In genomic region chr9:75139201-75139600, GRCh38 we compare ENCODE assay signal across 25 cellular contexts. TPM values are rescaled to one million over a fixed set of nuclear protein-coding genes. Genes with fewer than 3 reads are reported as not detected.
DNase-seq lines count a peak whose midpoint lies in the region; ATAC-seq and TF ChIP-seq lines count a peak whose summit lies in the region.
"Had no signal": no experiment of that assay in that cellular context is flagged by ENCODE, and none has a peak within 500 bp of the region (broad histone marks: within the 10 kb centered on the region; RNA-seq: fewer than 3 reads in every experiment).

No MANE protein-coding gene starts in this region.

- H3K27me3 Mint-ChIP-seq in activated CD8-positive, alpha-beta memory T cell treated with anti-CD3 and anti-CD28 coated beads, Interleukin-2, amount 10 ng/mL, durations not matched to agents 7 days and 5 days = no peaks in the 10 kb centered on the region
- no peaks in the 10 kb centered on the region for H3K27me3 Mint-ChIP-seq in activated CD4-positive, alpha-beta memory T cell treated with anti-CD3 and anti-CD28 coated beads, Interleukin-2, amount 10 ng/mL, durations not matched to agents 7 days and 5 days
- no peaks in the 10 kb centered on the region for H3K27me3 Mint-ChIP-seq in naive thymus-derived CD8-positive, alpha-beta T cell
- H3K27me3 Mint-ChIP-seq in progenitor cell of endocrine pancreas = no peaks in the 10 kb centered on the region
- H3K27me3 Mint-ChIP-seq: type B pancreatic cell had no signal

- H3K36me3 Mint-ChIP-seq in activated CD8-positive, alpha-beta memory T cell treated with anti-CD3 and anti-CD28 coated beads, Interleukin-2, amount 10 ng/mL, durations not matched to agents 7 days and 5 days = peaks cover 88% of the 10 kb centered on the region
- peaks cover 95% of the 10 kb centered on the region for H3K36me3 Mint-ChIP-seq in activated CD4-positive, alpha-beta memory T cell treated with anti-CD3 and anti-CD28 coated beads, Interleukin-2, amount 10 ng/mL, durations not matched to agents 7 days and 5 days (ENCODE audit: low read depth)
- peaks cover 39 to 71% (median 48%) of the 10 kb centered on the region in 3 donors for H3K36me3 Mint-ChIP-seq in naive thymus-derived CD8-positive, alpha-beta T cell
- peaks cover 14% of the 10 kb centered on the region for H3K36me3 Mint-ChIP-seq in progenitor cell of endocrine pancreas (ENCODE audit: insufficient read depth)

- H4K20me1 ChIP-seq in DND-41 (ENCODE audit: insufficient read depth, low read length) = no peaks in the 10 kb centered on the region

- no peaks in the 10 kb centered on the region for H3K9me3 Mint-ChIP-seq in activated CD8-positive, alpha-beta memory T cell treated with anti-CD3 and anti-CD28 coated beads, Interleukin-2, amount 10 ng/mL, durations not matched to agents 7 days and 5 days (ENCODE audit: low read depth)
- H3K9me3 Mint-ChIP-seq in activated CD4-positive, alpha-beta memory T cell treated with anti-CD3 and anti-CD28 coated beads, Interleukin-2, amount 10 ng/mL, durations not matched to agents 7 days and 5 days = peaks cover 9% of the 10 kb centered on the region
- peaks cover 0 to 9% (median 3%) of the 10 kb centered on the region in 9 donors for H3K9me3 Mint-ChIP-seq in naive thymus-derived CD8-positive, alpha-beta T cell
- H3K9me3 Mint-ChIP-seq in progenitor cell of endocrine pancreas (ENCODE audit: low read depth) = peaks cover 4% of the 10 kb centered on the region
- H3K9me3 Mint-ChIP-seq: type B pancreatic cell had no signal

- H3K27ac ChIP-seq in DND-41 (ENCODE audit: low read length) (peak overlapping the region; percentile 77), ascending aorta (no peak overlapping the region)
- H3K27ac ChIP-seq: breast epithelium, gastrocnemius medialis, GM23248, lower lobe of right lung had no signal

- DNase-seq in activated CD8-positive, alpha-beta memory T cell treated with anti-CD3 and anti-CD28 coated beads, Interleukin-2, amount 10 ng/mL, durations not matched to agents 7 days and 5 days = no peak
- DNase-seq in activated CD8-positive, alpha-beta memory T cell treated with anti-CD3 and anti-CD28 coated beads for 24 hours = no peak
- DNase-seq in DND-41 = no peak
- DNase-seq in activated CD4-positive, alpha-beta memory T cell treated with anti-CD3 and anti-CD28 coated beads, Interleukin-2, amount 10 ng/mL, durations not matched to agents 7 days and 5 days = no peak
- DNase-seq in naive thymus-derived CD8-positive, alpha-beta T cell = no peak
- no peak for DNase-seq in AG08396 (ENCODE audit: low spot score)
- DNase-seq in progenitor cell of endocrine pancreas (ENCODE audit: low spot score, unreplicated experiment) = no peak
- DNase-seq in ascending aorta (ENCODE audit: low spot score in 2 of 2) = no peak
- DNase-seq: activated effector memory CD4-positive, alpha-beta T cell treated with Interleukin-2 at 50 U/mL for 16 hours; amygdala; gastrocnemius medialis; GM23248; IMR-90; lower lobe of right lung; midbrain; NCI-H1048; NCI-H1694; NCI-H446 treated with DMSO at 0.1 percent for 48 hours; NCI-H774; SIG-M5; stimulated activated CD4-positive, alpha-beta T cell treated with anti-CD3 and anti-CD28 coated beads, Interleukin-4, amount 100 ng/mL, for 4 hours; SW 1271 had no signal

- TF ChIP-seq CTCF in DND-41 (IDR thresholded peaks at IDR 0.05; ENCODE audit: borderline replicate concordance, extremely low read depth, low read length, poor library complexity, severe bottlenecking) = no peak
- no peak for TF ChIP-seq CTCF in progenitor cell of endocrine pancreas (IDR thresholded peaks at IDR 0.05; ENCODE audit: unreplicated experiment)
- TF ChIP-seq CTCF in ascending aorta (IDR thresholded peaks at IDR 0.05) = no peak

- peaks cover 41% of the 10 kb centered on the region for H3K4me1 ChIP-seq in DND-41 (ENCODE audit: insufficient read depth, low read length)
- no peaks in the 10 kb centered on the region for H3K4me1 ChIP-seq in ascending aorta
- H3K4me1 ChIP-seq: breast epithelium, gastrocnemius medialis had no signal

- ATAC-seq in activated CD8-positive, alpha-beta memory T cell treated with anti-CD3 and anti-CD28 coated beads, Interleukin-2, amount 10 ng/mL, durations not matched to agents 7 days and 5 days = no peak
- no peak for ATAC-seq in DND-41 (ENCODE audit: insufficient read depth, low read depth)
- no peak for ATAC-seq in naive thymus-derived CD8-positive, alpha-beta T cell
- ATAC-seq: gastrocnemius medialis, lower lobe of right lung had no signal

- CTCF ChIA-PET in activated CD8-positive, alpha-beta memory T cell treated with anti-CD3 and anti-CD28 coated beads, Interleukin-2, amount 10 ng/mL, durations not matched to agents 7 days and 5 days (lab: Charles Lee) = interaction anchor here (1.1 to 2.0 kb wide), 4 partner anchors 9 to 51 kb away, joined by 3 to 7 read pairs (median 4); partner anchors contain the start of genes NMRK1 and OSTF1
- CTCF ChIA-PET in activated CD4-positive, alpha-beta memory T cell treated with anti-CD3 and anti-CD28 coated beads, Interleukin-2, amount 10 ng/mL, durations not matched to agents 7 days and 5 days (lab: Charles Lee) = interaction anchor here (1.6 to 1.8 kb wide), 2 partner anchors 9 to 52 kb away, joined by 3 to 9 read pairs; no protein-coding TSS in a partner anchor

- H2AFZ ChIP-seq in DND-41 (ENCODE audit: low read depth, low read length) = no peak overlapping the region
- H2AFZ ChIP-seq: GM23248 had no signal

- H3K36me3 ChIP-seq in DND-41 (ENCODE audit: insufficient read depth, low read length) (peaks cover 74% of the 10 kb centered on the region), ascending aorta (peaks cover 27 to 64% of the 10 kb centered on the region in 2 donors)

- no peaks in the 10 kb centered on the region; the same call in 1 of the 2 replicates for H3K79me2 ChIP-seq in DND-41 (ENCODE audit: insufficient read depth, low read length)

- peak overlapping the region; percentile 78 for H3K27ac Mint-ChIP-seq in activated CD8-positive, alpha-beta memory T cell treated with anti-CD3 and anti-CD28 coated beads, Interleukin-2, amount 10 ng/mL, durations not matched to agents 7 days and 5 days
- peak overlapping the region; percentile 79 for H3K27ac Mint-ChIP-seq in activated CD4-positive, alpha-beta memory T cell treated with anti-CD3 and anti-CD28 coated beads, Interleukin-2, amount 10 ng/mL, durations not matched to agents 7 days and 5 days
- peak overlapping the region; percentile 22 to 92 (median 86) for H3K27ac Mint-ChIP-seq in naive thymus-derived CD8-positive, alpha-beta T cell
- no peak overlapping the region for H3K27ac Mint-ChIP-seq in progenitor cell of endocrine pancreas
- H3K27ac Mint-ChIP-seq: nephron, type B pancreatic cell had no signal

- H3K4me1 Mint-ChIP-seq in activated CD8-positive, alpha-beta memory T cell treated with anti-CD3 and anti-CD28 coated beads, Interleukin-2, amount 10 ng/mL, durations not matched to agents 7 days and 5 days = peaks cover 75% of the 10 kb centered on the region
- H3K4me1 Mint-ChIP-seq in activated CD4-positive, alpha-beta memory T cell treated with anti-CD3 and anti-CD28 coated beads, Interleukin-2, amount 10 ng/mL, durations not matched to agents 7 days and 5 days = peaks cover 73% of the 10 kb centered on the region
- peaks cover 33 to 66% (median 64%) of the 10 kb centered on the region in 4 donors for H3K4me1 Mint-ChIP-seq in naive thymus-derived CD8-positive, alpha-beta T cell
- H3K4me1 Mint-ChIP-seq in progenitor cell of endocrine pancreas (ENCODE audit: low read depth) = peaks cover 5% of the 10 kb centered on the region
- H3K4me1 Mint-ChIP-seq: nephron had no signal

- no peaks in the 10 kb centered on the region for H3K27me3 ChIP-seq in DND-41 (ENCODE audit: insufficient read depth, low read length, poor library complexity)
- no peaks in the 10 kb centered on the region for H3K27me3 ChIP-seq in ascending aorta
- H3K27me3 ChIP-seq: breast epithelium, gastrocnemius medialis had no signal

- H3K4me3 ChIP-seq in DND-41 (ENCODE audit: low read depth in 1 of 2, low read length in 2 of 2) (no peak overlapping the region), ascending aorta (no peak overlapping the region)
- H3K4me3 ChIP-seq: breast epithelium, gastrocnemius medialis, GM23248, lower lobe of right lung had no signal

- H3K4me2 ChIP-seq in DND-41 (ENCODE audit: insufficient read depth, low read length) = no peak overlapping the region

- H3K4me3 Mint-ChIP-seq in activated CD8-positive, alpha-beta memory T cell treated with anti-CD3 and anti-CD28 coated beads, Interleukin-2, amount 10 ng/mL, durations not matched to agents 7 days and 5 days = no peak overlapping the region
- H3K4me3 Mint-ChIP-seq in activated CD4-positive, alpha-beta memory T cell treated with anti-CD3 and anti-CD28 coated beads, Interleukin-2, amount 10 ng/mL, durations not matched to agents 7 days and 5 days = no peak overlapping the region
- H3K4me3 Mint-ChIP-seq in naive thymus-derived CD8-positive, alpha-beta T cell = peak overlapping the region in 8 of 10 donors; percentile 21 to 73 (median 46)
- H3K4me3 Mint-ChIP-seq in progenitor cell of endocrine pancreas (ENCODE audit: low read depth) = no peak overlapping the region
- H3K4me3 Mint-ChIP-seq: nephron, type B pancreatic cell had no signal

- H3K9ac ChIP-seq in DND-41 (ENCODE audit: low read depth, low read length) = 0 out of 2 replicates have a peak overlapping the region, but pooled peaks have one; percentile 21
- H3K9ac ChIP-seq: GM23248 had no signal

- POLR2A ChIA-PET in activated CD4-positive, alpha-beta memory T cell treated with anti-CD3 and anti-CD28 coated beads, Interleukin-2, amount 10 ng/mL, durations not matched to agents 7 days and 5 days (lab: Charles Lee) = interaction anchor here (0.6 to 4.1 kb wide), 5 partner anchors 10 to 118 kb away, joined by 3 to 39 read pairs (median 9); partner anchors contain the start of genes NMRK1 and OSTF1
- POLR2A ChIA-PET in naive thymus-derived CD8-positive, alpha-beta T cell (lab: Charles Lee) = interaction anchor here (0.5 to 1.8 kb wide), 4 partner anchors 9 to 111 kb away, joined by 3 to 6 read pairs (median 3); no protein-coding TSS in a partner anchor

- intact Hi-C loops in ascending aorta (cut with DNase I) = no loop called here

- H3K9me3 ChIP-seq in DND-41 (ENCODE audit: insufficient read depth, low read length, severe bottlenecking) (no peaks in the 10 kb centered on the region), ascending aorta (no peaks in the 10 kb centered on the region)
- H3K9me3 ChIP-seq: breast epithelium, gastrocnemius medialis, lower lobe of right lung had no signal

RNA-seq across cellular contexts. Expression of gene OSTF1, which starts 50.9 kb away (rescaled TPM):
- total RNA-seq in activated CD8-positive, alpha-beta memory T cell treated with anti-CD3 and anti-CD28 coated beads, Interleukin-2, amount 10 ng/mL, durations not matched to agents 7 days and 5 days = 100 to 1,000 TPM; 149 to 198 TPM
- total RNA-seq in activated CD4-positive, alpha-beta memory T cell treated with anti-CD3 and anti-CD28 coated beads, Interleukin-2, amount 10 ng/mL, durations not matched to agents 7 days and 5 days = 100 to 1,000 TPM; 253 to 255 TPM
- total RNA-seq in naive thymus-derived CD8-positive, alpha-beta T cell = 10 to 100 TPM; 51.6 to 53.4 TPM
- polyA plus RNA-seq in naive thymus-derived CD8-positive, alpha-beta T cell = 100 to 1,000 TPM; 131 to 151 (median 132) TPM
- total RNA-seq in progenitor cell of endocrine pancreas (9.8 and 10.7 TPM in 2 replicates), ascending aorta (25.1 TPM)

RNA-seq across cellular contexts. Expression of gene NMRK1, which starts 51.2 kb away (rescaled TPM):
- total RNA-seq in activated CD8-positive, alpha-beta memory T cell treated with anti-CD3 and anti-CD28 coated beads, Interleukin-2, amount 10 ng/mL, durations not matched to agents 7 days and 5 days = 10 to 100 TPM; 24.8 to 40.0 TPM
- 10 to 100 TPM; 74.2 to 76.7 TPM for total RNA-seq in activated CD4-positive, alpha-beta memory T cell treated with anti-CD3 and anti-CD28 coated beads, Interleukin-2, amount 10 ng/mL, durations not matched to agents 7 days and 5 days
- total RNA-seq in naive thymus-derived CD8-positive, alpha-beta T cell = 10 to 100 TPM; 79.5 to 85.3 TPM
- 10 to 100 TPM; 43.0 to 67.5 (median 55.4) TPM for polyA plus RNA-seq in naive thymus-derived CD8-positive, alpha-beta T cell
- total RNA-seq in progenitor cell of endocrine pancreas = 3.5 and 4.7 TPM in 2 replicates
- total RNA-seq in ascending aorta = 22.0 TPM

Comparison
In these comparisons a context has a peak if more than half of its experiments do, and no peak if none do; other contexts are left out.
1. H3K4me3 Mint-ChIP-seq: peak in naive thymus-derived CD8-positive, alpha-beta T cell (8 of 10); none in activated CD8-positive, alpha-beta memory T cell treated with anti-CD3 and anti-CD28 coated beads, Interleukin-2, amount 10 ng/mL, durations not matched to agents 7 days and 5 days (single experiment), activated CD4-positive, alpha-beta memory T cell treated with anti-CD3 and anti-CD28 coated beads, Interleukin-2, amount 10 ng/mL, durations not matched to agents 7 days and 5 days (single experiment) and progenitor cell of endocrine pancreas (single experiment).